ENCODE assay signal across 23 cellular contexts in the genomic region with DNA sequence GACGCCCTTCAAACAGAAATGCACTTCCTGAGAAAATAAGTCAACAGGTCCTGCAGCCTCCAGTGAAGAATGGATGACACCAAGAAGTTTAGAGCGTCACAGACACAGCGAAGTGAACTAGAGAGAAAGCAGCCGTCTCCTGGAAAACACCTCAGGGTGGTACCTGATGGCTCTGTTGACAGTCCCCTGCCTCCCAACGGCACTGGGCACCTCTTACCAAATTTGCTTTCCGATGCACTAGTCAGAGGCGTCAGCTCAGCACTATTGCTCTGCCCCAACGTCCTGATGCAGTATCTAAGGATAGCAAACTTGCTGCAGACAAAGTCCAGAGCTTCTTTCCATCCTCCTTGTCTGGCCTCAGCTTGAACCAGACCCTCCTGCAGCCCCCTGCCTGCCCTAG. TPM values are rescaled to one million over a fixed set of nuclear protein-coding genes. Genes with fewer than 3 reads are reported as not detected.
A peak's percentile ranks its signal among the peaks of the same experiment; 100 is the strongest.
DNase-seq lines count a peak whose midpoint lies in the region; ATAC-seq and TF ChIP-seq lines count a peak whose summit lies in the region.
"Had no signal": no experiment of that assay in that cellular context is flagged by ENCODE, and none has a peak within 500 bp of the region (broad histone marks: within the 10 kb centered on the region; RNA-seq: fewer than 3 reads in every experiment).

No MANE protein-coding gene starts in this region.

- H3K27me3 ChIP-seq in right cardiac atrium (ENCODE audit: control insufficient read depth, insufficient read depth) (no peaks in the 10 kb centered on the region), right atrium auricular region (no peaks in the 10 kb centered on the region)
- H3K27me3 ChIP-seq: BE2C; BLaER1 treated with 17β-estradiol and CSF1 and Interleukin-3, amounts not matched to agents 10 nM and 100 nM had no signal

- H3K4me3 ChIP-seq in right cardiac atrium (ENCODE audit: low read length) (no peak overlapping the region), right atrium auricular region (no peak overlapping the region)
- H3K4me3 ChIP-seq: GM12878, HAP-1 had no signal

- peaks cover 1% of the 10 kb centered on the region for H3K4me1 Mint-ChIP-seq in activated naive CD8-positive, alpha-beta T cell treated with anti-CD3 and anti-CD28 coated beads, Interleukin-2, amount 10 ng/mL, durations not matched to agents 7 days and 5 days
- peaks cover 10% of the 10 kb centered on the region for H3K4me1 Mint-ChIP-seq in activated naive CD8-positive, alpha-beta T cell treated with anti-CD3 and anti-CD28 coated beads for 36 hours
- no peaks in the 10 kb centered on the region for H3K4me1 Mint-ChIP-seq in endothelial cell (ENCODE audit: unreplicated experiment)
- H3K4me1 Mint-ChIP-seq in stimulated activated memory B cell treated with anti-CD40 and anti-IgM and Interleukin-4, amounts not matched to agents 10 μg/mL and 1 μg/mL and 100 μg/mL, for 72 hours: peaks cover 9% of the 10 kb centered on the region

- TF ChIP-seq CTCF in right atrium auricular region (IDR thresholded peaks at IDR 0.05) (no peak), endothelial cell (IDR thresholded peaks at IDR 0.05; ENCODE audit: unreplicated experiment) (no peak)

- peaks cover 4% of the 10 kb centered on the region for H3K36me3 ChIP-seq in right atrium auricular region

- no peak overlapping the region for H3K27ac ChIP-seq in right cardiac atrium (ENCODE audit: low read length)
- no peak overlapping the region for H3K27ac ChIP-seq in right atrium auricular region
- H3K27ac ChIP-seq: 22Rv1 had no signal

- H3K4me3 Mint-ChIP-seq in activated naive CD8-positive, alpha-beta T cell treated with anti-CD3 and anti-CD28 coated beads, Interleukin-2, amount 10 ng/mL, durations not matched to agents 7 days and 5 days: no peak overlapping the region
- H3K4me3 Mint-ChIP-seq in activated naive CD8-positive, alpha-beta T cell treated with anti-CD3 and anti-CD28 coated beads for 36 hours: no peak overlapping the region
- H3K4me3 Mint-ChIP-seq in endothelial cell (ENCODE audit: unreplicated experiment): peak overlapping the region; percentile 81
- H3K4me3 Mint-ChIP-seq in stimulated activated memory B cell treated with anti-CD40 and anti-IgM and Interleukin-4, amounts not matched to agents 10 μg/mL and 1 μg/mL and 100 μg/mL, for 72 hours: no peak overlapping the region
- H3K4me3 Mint-ChIP-seq: CD14-positive monocyte; CD4-positive, alpha-beta T cell; CD8-positive, alpha-beta memory T cell; HFFc6 had no signal

- H3K4me1 ChIP-seq in right cardiac atrium (ENCODE audit: control insufficient read depth, insufficient read depth, low read length) (no peaks in the 10 kb centered on the region), right atrium auricular region (no peaks in the 10 kb centered on the region)
- H3K4me1 ChIP-seq: BE2C, HAP-1 had no signal

- H3K36me3 Mint-ChIP-seq in activated naive CD8-positive, alpha-beta T cell treated with anti-CD3 and anti-CD28 coated beads, Interleukin-2, amount 10 ng/mL, durations not matched to agents 7 days and 5 days: peaks cover 64% of the 10 kb centered on the region
- H3K36me3 Mint-ChIP-seq in activated naive CD8-positive, alpha-beta T cell treated with anti-CD3 and anti-CD28 coated beads for 36 hours: peaks cover 64% of the 10 kb centered on the region
- peaks cover 36% of the 10 kb centered on the region for H3K36me3 Mint-ChIP-seq in endothelial cell (ENCODE audit: low read depth, unreplicated experiment)
- peaks cover 88% of the 10 kb centered on the region for H3K36me3 Mint-ChIP-seq in stimulated activated memory B cell treated with anti-CD40 and anti-IgM and Interleukin-4, amounts not matched to agents 10 μg/mL and 1 μg/mL and 100 μg/mL, for 72 hours

- ATAC-seq in activated naive CD8-positive, alpha-beta T cell treated with anti-CD3 and anti-CD28 coated beads, Interleukin-2, amount 10 ng/mL, durations not matched to agents 7 days and 5 days (ENCODE audit: low read depth): no peak
- ATAC-seq in right cardiac atrium (peak; percentile 41 to 47), GM18861 (IDR thresholded peaks at IDR 0.05; ENCODE audit: unreplicated experiment) (no peak)
- ATAC-seq in stimulated activated memory B cell treated with anti-CD40 and anti-IgM and Interleukin-4, amounts not matched to agents 10 μg/mL and 1 μg/mL and 100 μg/mL, for 72 hours: no peak
- ATAC-seq: GM12878 had no signal

- H3K27ac Mint-ChIP-seq in activated naive CD8-positive, alpha-beta T cell treated with anti-CD3 and anti-CD28 coated beads, Interleukin-2, amount 10 ng/mL, durations not matched to agents 7 days and 5 days: peak overlapping the region; percentile 3
- no peak overlapping the region for H3K27ac Mint-ChIP-seq in activated naive CD8-positive, alpha-beta T cell treated with anti-CD3 and anti-CD28 coated beads for 36 hours
- H3K27ac Mint-ChIP-seq in endothelial cell (ENCODE audit: unreplicated experiment): no peak overlapping the region
- H3K27ac Mint-ChIP-seq in stimulated activated memory B cell treated with anti-CD40 and anti-IgM and Interleukin-4, amounts not matched to agents 10 μg/mL and 1 μg/mL and 100 μg/mL, for 72 hours: peak overlapping the region; percentile 40
- H3K27ac Mint-ChIP-seq: CD4-positive, alpha-beta T cell; HFFc6 had no signal

- POLR2A ChIA-PET in activated naive CD8-positive, alpha-beta T cell treated with anti-CD3 and anti-CD28 coated beads, Interleukin-2, amount 10 ng/mL, durations not matched to agents 7 days and 5 days (lab: Charles Lee): interaction anchor here (0.6 to 0.7 kb wide), 2 partner anchors 57 to 104 kb away, joined by 3 read pairs; no protein-coding TSS in a partner anchor

- H3K27me3 Mint-ChIP-seq in activated naive CD8-positive, alpha-beta T cell treated with anti-CD3 and anti-CD28 coated beads, Interleukin-2, amount 10 ng/mL, durations not matched to agents 7 days and 5 days: no peaks in the 10 kb centered on the region
- no peaks in the 10 kb centered on the region for H3K27me3 Mint-ChIP-seq in activated naive CD8-positive, alpha-beta T cell treated with anti-CD3 and anti-CD28 coated beads for 36 hours
- no peaks in the 10 kb centered on the region for H3K27me3 Mint-ChIP-seq in endothelial cell (ENCODE audit: unreplicated experiment)
- no peaks in the 10 kb centered on the region for H3K27me3 Mint-ChIP-seq in stimulated activated memory B cell treated with anti-CD40 and anti-IgM and Interleukin-4, amounts not matched to agents 10 μg/mL and 1 μg/mL and 100 μg/mL, for 72 hours
- H3K27me3 Mint-ChIP-seq: CD4-positive, alpha-beta T cell; CD8-positive, alpha-beta memory T cell had no signal

- H3K9me3 Mint-ChIP-seq in activated naive CD8-positive, alpha-beta T cell treated with anti-CD3 and anti-CD28 coated beads, Interleukin-2, amount 10 ng/mL, durations not matched to agents 7 days and 5 days: no peaks in the 10 kb centered on the region
- H3K9me3 Mint-ChIP-seq in activated naive CD8-positive, alpha-beta T cell treated with anti-CD3 and anti-CD28 coated beads for 36 hours: peaks cover 2% of the 10 kb centered on the region
- H3K9me3 Mint-ChIP-seq in endothelial cell (ENCODE audit: unreplicated experiment): no peaks in the 10 kb centered on the region
- peaks cover 8% of the 10 kb centered on the region for H3K9me3 Mint-ChIP-seq in stimulated activated memory B cell treated with anti-CD40 and anti-IgM and Interleukin-4, amounts not matched to agents 10 μg/mL and 1 μg/mL and 100 μg/mL, for 72 hours
- H3K9me3 Mint-ChIP-seq: CD4-positive, alpha-beta T cell; CD8-positive, alpha-beta memory T cell had no signal

- WGBS in right cardiac atrium: 64% methylated on average over 8 of the region's 8 CpGs

- DNase-seq in activated naive CD8-positive, alpha-beta T cell treated with anti-CD3 and anti-CD28 coated beads, Interleukin-2, amount 10 ng/mL, durations not matched to agents 7 days and 5 days: no peak
- DNase-seq in activated naive CD8-positive, alpha-beta T cell treated with anti-CD3 and anti-CD28 coated beads for 36 hours: no peak
- no peak for DNase-seq in right cardiac atrium
- DNase-seq in right atrium auricular region (ENCODE audit: low spot score): no peak
- no peak for DNase-seq in endothelial cell (ENCODE audit: low spot score)
- DNase-seq in AG08395 (ENCODE audit: low spot score): no peak
- DNase-seq: AML-193; BE2C; CD4-positive, alpha-beta T cell; CD8-positive, alpha-beta memory T cell; DMS 273 treated with DMSO at 0.1 percent for 48 hours; DMS79; EL; GDM1; GOT3; HFFc6 had no signal

- intact Hi-C loops in right cardiac atrium (cut with DNase I): no loop called here

- H3K9me3 ChIP-seq in right cardiac atrium (ENCODE audit: control insufficient read depth, low read length): no peaks in the 10 kb centered on the region
- H3K9me3 ChIP-seq in right atrium auricular region: no peaks in the 10 kb centered on the region
- H3K9me3 ChIP-seq: BE2C, HAP-1 had no signal

RNA-seq across cellular contexts. Expression of a gene that starts 38.3 kb away (rescaled TPM):
- 10 to 100 TPM; 50.6 to 52.4 TPM for total RNA-seq in activated naive CD8-positive, alpha-beta T cell treated with anti-CD3 and anti-CD28 coated beads, Interleukin-2, amount 10 ng/mL, durations not matched to agents 7 days and 5 days
- 10 to 100 TPM; 22.0 to 23.1 TPM for total RNA-seq in activated naive CD8-positive, alpha-beta T cell treated with anti-CD3 and anti-CD28 coated beads for 36 hours
- total RNA-seq in right cardiac atrium: 10 to 100 TPM; 11.3 to 12.9 (median 12.1) TPM
- polyA plus RNA-seq in right cardiac atrium: 3.3 TPM
- total RNA-seq in right atrium auricular region: 1 to 10 TPM; 7.9 TPM
- 16.0 TPM for total RNA-seq in endothelial cell (ENCODE audit: unreplicated experiment)

Comparison
In these comparisons a context has a peak if more than half of its experiments do, and no peak if none do; other contexts are left out.
1. H3K27ac Mint-ChIP-seq: peak in activated naive CD8-positive, alpha-beta T cell treated with anti-CD3 and anti-CD28 coated beads, Interleukin-2, amount 10 ng/mL, durations not matched to agents 7 days and 5 days (single experiment) and stimulated activated memory B cell treated with anti-CD40 and anti-IgM and Interleukin-4, amounts not matched to agents 10 μg/mL and 1 μg/mL and 100 μg/mL, for 72 hours (single experiment); none in activated naive CD8-positive, alpha-beta T cell treated with anti-CD3 and anti-CD28 coated beads for 36 hours (single experiment) and endothelial cell (single experiment).
2. ATAC-seq: peak in right cardiac atrium (2 of 2); none in activated naive CD8-positive, alpha-beta T cell treated with anti-CD3 and anti-CD28 coated beads, Interleukin-2, amount 10 ng/mL, durations not matched to agents 7 days and 5 days (single experiment), stimulated activated memory B cell treated with anti-CD40 and anti-IgM and Interleukin-4, amounts not matched to agents 10 μg/mL and 1 μg/mL and 100 μg/mL, for 72 hours (single experiment) and GM18861 (single experiment).